22 cellular contexts compared by ENCODE assay signal in genomic region chr7:32228601-32229000, GRCh38.
DNase-seq lines count a peak whose midpoint lies in the region; ATAC-seq and TF ChIP-seq lines count a peak whose summit lies in the region.
"Had no signal": no experiment of that assay in that cellular context is flagged by ENCODE, and none has a peak within 500 bp of the region (broad histone marks: within the 10 kb centered on the region; RNA-seq: fewer than 3 reads in every experiment).

No MANE protein-coding gene starts in this region.

- peaks cover 15% of the 10 kb centered on the region; the same call in 1 of the 2 replicates for H3K27me3 Mint-ChIP-seq in H9 (ENCODE audit: low read depth)
- peaks cover 25% of the 10 kb centered on the region for H3K27me3 Mint-ChIP-seq in type B pancreatic cell
- H3K27me3 Mint-ChIP-seq: B cell; CD4-positive, CD25-positive, alpha-beta regulatory T cell had no signal

- H4K20me1 ChIP-seq in H9 (ENCODE audit: control insufficient read depth, insufficient read depth, insufficient read length): no peaks in the 10 kb centered on the region
- H4K20me1 ChIP-seq: BLaER1 had no signal

- H2BK15ac ChIP-seq in H9 (ENCODE audit: low read depth, low read length): no peak overlapping the region

- no peak overlapping the region for H3K23ac ChIP-seq in H9 (ENCODE audit: insufficient read length, low read depth, low read length)

- no peak overlapping the region for H3K9ac ChIP-seq in H9 (ENCODE audit: extremely low read depth, insufficient read length, low read length)
- H3K9ac ChIP-seq: BLaER1 had no signal

- H3K4me1 Mint-ChIP-seq in H9 (peaks cover 4 to 10% of the 10 kb centered on the region in 2 experiments), type B pancreatic cell (ENCODE audit: unreplicated experiment) (no peaks in the 10 kb centered on the region)
- H3K4me1 Mint-ChIP-seq: B cell; CD4-positive, CD25-positive, alpha-beta regulatory T cell had no signal

- no peak for ATAC-seq in GM18520 (IDR thresholded peaks at IDR 0.05; ENCODE audit: unreplicated experiment)
- ATAC-seq: CD8-positive, alpha-beta T cell; GM12878; GM23338 had no signal

- H3K4me3 Mint-ChIP-seq in H9 (no peak overlapping the region), type B pancreatic cell (no peak overlapping the region)
- H3K4me3 Mint-ChIP-seq: B cell; CD4-positive, CD25-positive, alpha-beta regulatory T cell; CD8-positive, alpha-beta T cell; GM23338; HFFc6 had no signal

- no peak overlapping the region for H3K4me2 ChIP-seq in H9 (ENCODE audit: insufficient read depth, insufficient read length, low read length)
- H3K4me2 ChIP-seq: BLaER1, GM23338 had no signal

- H3K23me2 ChIP-seq in H9 (ENCODE audit: insufficient read length, low read depth, low read length, poor library complexity, severe bottlenecking): no peaks in the 10 kb centered on the region

- H2AFZ ChIP-seq in H9 (ENCODE audit: low read length): no peak overlapping the region
- H2AFZ ChIP-seq: GM23338 had no signal

- TF ChIP-seq CTCF in H9 (conservative IDR thresholded peaks at IDR 0.05) (no peak), type B pancreatic cell (conservative IDR thresholded peaks at IDR 0.05) (no peak)

- H3K36me3 Mint-ChIP-seq in H9 (ENCODE audit: insufficient read depth in 1 of 3, low read depth in 3 of 3): peaks cover 0 to 2% (median 0%) of the 10 kb centered on the region in 3 experiments; a peak in 1 of 7 replicates
- no peaks in the 10 kb centered on the region for H3K36me3 Mint-ChIP-seq in type B pancreatic cell
- H3K36me3 Mint-ChIP-seq: CD4-positive, CD25-positive, alpha-beta regulatory T cell; CD8-positive, alpha-beta T cell had no signal

- no CpG with 5 or more reads among the region's 2 CpGs for WGBS in H9 (ENCODE audit: extremely low coverage, insufficient read length, low lambda C conversion rate)

- H3K4ac ChIP-seq in H9 (ENCODE audit: low read depth, low read length): no peak overlapping the region

- H3K9me3 ChIP-seq in H9 (ENCODE audit: control insufficient read depth, low read depth, low read length): no peaks in the 10 kb centered on the region
- H3K9me3 ChIP-seq: HAP-1 had no signal

- H4K91ac ChIP-seq in H9 (ENCODE audit: insufficient read length, low read depth, low read length): no peak overlapping the region

- H3K9me3 Mint-ChIP-seq in H9: no peaks in the 10 kb centered on the region
- H3K9me3 Mint-ChIP-seq in type B pancreatic cell: peaks cover 4% of the 10 kb centered on the region

- H3K56ac ChIP-seq in H9 (ENCODE audit: insufficient read length, low read depth, low read length): no peak overlapping the region

- H2BK120ac ChIP-seq in H9 (ENCODE audit: low read depth, low read length, poor library complexity, severe bottlenecking): no peak overlapping the region

- no peak overlapping the region for H4K8ac ChIP-seq in H9 (replicated peaks; ENCODE audit: insufficient read length, low read depth, low read length)

- no peak overlapping the region for H3K27ac ChIP-seq in H9 (ENCODE audit: insufficient read length, low read depth, low read length)
- no peak overlapping the region for H3K27ac ChIP-seq in substantia nigra (ENCODE audit: low read depth, low read length, poor library complexity, severe bottlenecking)
- H3K27ac ChIP-seq: 22Rv1, BLaER1, C4-2B had no signal

- H3K4me1 ChIP-seq in H9 (ENCODE audit: insufficient read depth, low read length): peaks cover 2% of the 10 kb centered on the region; the same call in 1 of the 2 replicates
- H3K4me1 ChIP-seq: BLaER1, HAP-1 had no signal

- H3K14ac ChIP-seq in H9 (ENCODE audit: insufficient read depth, low read length): no peak overlapping the region; the same call in 1 of the 2 replicates

- H3T11ph ChIP-seq in H9 (ENCODE audit: low read length): no peak overlapping the region

- no peak overlapping the region for H2BK5ac ChIP-seq in H9 (ENCODE audit: insufficient read length, low read length)

- no peaks in the 10 kb centered on the region for H3K79me2 ChIP-seq in H9 (ENCODE audit: insufficient read depth, low read length)

- peak; percentile 26 for DNase-seq in H9
- peak; percentile 19 for DNase-seq in ecto neural progenitor cell (ENCODE audit: low spot score)
- peak; percentile 35 for DNase-seq in islet precursor cell
- peak; percentile 50 for DNase-seq in type B pancreatic cell (ENCODE audit: extremely low spot score, unreplicated experiment)
- no peak for DNase-seq in activated effector memory CD4-positive, alpha-beta T cell treated with Interleukin-2 at 50 U/mL for 16 hours
- no peak for DNase-seq in NCI-H1694 treated with DMSO at 0.1 percent for 48 hours (lab: John Stamatoyannopoulos, UW)
- no peak for DNase-seq in substantia nigra (lab: John Stamatoyannopoulos, UW)
- DNase-seq: CD4-positive, CD25-positive, alpha-beta regulatory T cell; CD8-positive, alpha-beta T cell; DMS 273 treated with DMSO at 0.1 percent for 48 hours; DMS79; EL; GDM1; HFFc6 had no signal

- H2AK5ac ChIP-seq in H9 (ENCODE audit: insufficient read length, low read length): no peak overlapping the region

- no peaks in the 10 kb centered on the region for H3K79me1 ChIP-seq in H9 (ENCODE audit: insufficient read depth, low read depth, low read length, poor library complexity, severe bottlenecking)

- H4K5ac ChIP-seq in H9 (ENCODE audit: insufficient read length, low read depth, low read length): no peak overlapping the region

- no peaks in the 10 kb centered on the region for H3K27me3 ChIP-seq in H9 (ENCODE audit: insufficient read depth, low read length)
- H3K27me3 ChIP-seq: BLaER1 had no signal

- no peak overlapping the region for H2BK20ac ChIP-seq in H9 (ENCODE audit: low read depth, low read length, poor library complexity, severe bottlenecking)

- H3K18ac ChIP-seq in H9 (ENCODE audit: insufficient read length, low read depth, low read length): no peak overlapping the region

- H2BK12ac ChIP-seq in H9 (ENCODE audit: insufficient read length, low read depth, low read length): no peak overlapping the region

- H3K27ac Mint-ChIP-seq in H9 (peak overlapping the region in 2 of 3 experiments; percentile 16 to 83; a peak in 2 of 7 replicates), type B pancreatic cell (no peak overlapping the region)
- H3K27ac Mint-ChIP-seq: B cell; CD4-positive, CD25-positive, alpha-beta regulatory T cell; CD8-positive, alpha-beta T cell; GM23338; HFFc6 had no signal

Comparison
In these comparisons a context has a peak if more than half of its experiments do, and no peak if none do; other contexts are left out.
1. DNase-seq: peak in H9 (single experiment), ecto neural progenitor cell (single experiment), islet precursor cell (single experiment) and type B pancreatic cell (single experiment); none in activated effector memory CD4-positive, alpha-beta T cell treated with Interleukin-2 at 50 U/mL for 16 hours (single experiment), NCI-H1694 treated with DMSO at 0.1 percent for 48 hours (single experiment) and substantia nigra (0 of 49).